9 cellular contexts compared by ENCODE assay signal in the genomic region with DNA sequence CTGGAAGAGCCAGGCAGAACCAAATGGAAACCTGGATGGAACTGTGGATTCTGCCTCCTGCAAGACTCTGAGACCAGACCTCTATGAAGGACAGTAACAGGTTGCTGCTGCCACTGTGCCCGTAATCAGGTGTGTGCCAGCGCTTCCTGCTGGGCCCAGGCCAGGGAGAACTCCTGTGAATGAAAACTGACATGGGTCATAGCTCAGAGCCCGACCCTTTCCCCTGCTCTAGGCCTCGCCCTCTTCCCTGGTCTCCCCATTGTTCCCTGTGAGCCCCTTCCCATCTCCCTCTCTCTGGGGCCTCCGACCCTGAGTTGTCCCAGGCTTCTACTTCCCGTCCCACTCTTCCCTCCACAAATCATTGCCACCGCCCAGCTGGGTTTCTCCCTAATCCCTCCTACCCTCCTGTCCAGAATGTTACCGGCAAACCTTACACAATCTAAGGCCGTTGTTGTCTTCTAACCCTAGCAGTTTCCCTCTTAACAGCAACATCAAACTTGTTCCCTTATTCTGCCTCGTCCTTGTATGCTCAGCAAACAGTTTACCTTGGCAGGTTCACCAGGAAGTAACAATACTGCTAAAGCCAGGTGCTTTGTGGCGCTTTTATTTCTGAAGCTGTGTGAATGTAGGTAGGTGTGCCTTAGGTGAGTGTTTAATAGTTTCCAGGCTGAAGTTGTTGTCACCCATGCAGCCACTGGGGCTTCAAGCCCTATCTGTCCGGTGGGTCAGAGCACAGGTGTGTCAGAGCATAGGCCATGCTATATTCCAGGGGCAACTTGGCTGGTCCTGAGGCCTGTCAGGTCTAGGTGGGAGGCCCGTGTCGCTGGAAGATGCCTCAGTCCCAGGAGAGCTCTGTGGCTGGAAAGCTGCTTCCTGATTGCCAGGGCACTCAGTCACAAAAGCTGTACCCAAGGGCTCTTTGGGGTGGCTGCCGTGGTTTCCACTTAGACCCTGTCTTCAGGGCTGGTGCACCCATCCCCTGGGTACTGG. TPM values are rescaled to one million over a fixed set of nuclear protein-coding genes. Genes with fewer than 3 reads are reported as not detected.
DNase-seq lines count a peak whose midpoint lies in the region; ATAC-seq and TF ChIP-seq lines count a peak whose summit lies in the region.
"Had no signal": no experiment of that assay in that cellular context is flagged by ENCODE, and none has a peak within 500 bp of the region (broad histone marks: within the 10 kb centered on the region; RNA-seq: fewer than 3 reads in every experiment).

No MANE protein-coding gene starts in this region.

- POLR2A ChIA-PET in CD4-positive, alpha-beta memory T cell (lab: Charles Lee; ENCODE audit: partially characterized antibody), result interaction anchor here (0.5 to 3.8 kb wide), 12 partner anchors 8 to 189 kb away, joined by 3 to 35 read pairs (median 6); a partner anchor contains a TSS

- ATAC-seq in left cardiac atrium, result no peak

- peak overlapping the region in 7 of 8 donors; percentile 22 to 59 (median 52) for H3K4me3 Mint-ChIP-seq in CD4-positive, alpha-beta memory T cell

- H3F3A ChIP-seq in Loucy (ENCODE audit: low read depth), result no peaks in the 10 kb centered on the region

- no peaks in the 10 kb centered on the region for H3K79me2 ChIP-seq in Loucy (ENCODE audit: insufficient read depth, low read length)

- peaks cover 0 to 3% (median 0%) of the 10 kb centered on the region in 8 donors for H3K9me3 Mint-ChIP-seq in CD4-positive, alpha-beta memory T cell

- H3K4me1 Mint-ChIP-seq in CD4-positive, alpha-beta memory T cell, result peaks cover 44 to 80% (median 66%) of the 10 kb centered on the region in 4 donors

- H3K36me3 Mint-ChIP-seq in CD4-positive, alpha-beta memory T cell, result no peaks in the 10 kb centered on the region

- no peaks in the 10 kb centered on the region for H3K9me3 ChIP-seq in CD4-positive, alpha-beta memory T cell (ENCODE audit: control insufficient read depth in 1 of 2, low read length in 2 of 2)
- H3K9me3 ChIP-seq in Loucy (ENCODE audit: insufficient read depth, low read depth, low read length) (no peaks in the 10 kb centered on the region), ascending aorta (no peaks in the 10 kb centered on the region)

- H3K4me1 ChIP-seq in CD4-positive, alpha-beta memory T cell (ENCODE audit: insufficient read depth, low read length), result peaks cover 65% of the 10 kb centered on the region
- H3K4me1 ChIP-seq in Loucy (ENCODE audit: insufficient read depth, low read length, poor library complexity, severe bottlenecking), result peaks cover 29% of the 10 kb centered on the region
- no peaks in the 10 kb centered on the region for H3K4me1 ChIP-seq in ascending aorta

- H3K9ac ChIP-seq in Loucy (ENCODE audit: low read depth, low read length, poor library complexity, severe bottlenecking), result peak overlapping the region; percentile 21

- no peaks in the 10 kb centered on the region for H3K27me3 ChIP-seq in CD4-positive, alpha-beta memory T cell (ENCODE audit: insufficient read depth, low read length)
- H3K27me3 ChIP-seq in Loucy (ENCODE audit: insufficient read depth, low read length, poor library complexity, severe bottlenecking) (no peaks in the 10 kb centered on the region), ascending aorta (no peaks in the 10 kb centered on the region)

- H3K4me3 ChIP-seq in CD4-positive, alpha-beta memory T cell (ENCODE audit: low read length in 2 of 2), result no peak overlapping the region
- H3K4me3 ChIP-seq in Loucy (ENCODE audit: low read length, poor library complexity, severe bottlenecking), result no peak overlapping the region
- H3K4me3 ChIP-seq in ascending aorta, result no peak overlapping the region

- H3K4me2 ChIP-seq in Loucy (ENCODE audit: low read depth, low read length, poor library complexity, severe bottlenecking), result peak overlapping the region; percentile 42

- TF ChIP-seq CTCF in Loucy (conservative IDR thresholded peaks at IDR 0.05; ENCODE audit: low read length) (no peak), VCaP (conservative IDR thresholded peaks at IDR 0.05) (no peak), ascending aorta (IDR thresholded peaks at IDR 0.05) (no peak)

- peak in 1 of 5 donors; percentile 6 for DNase-seq in CD4-positive, alpha-beta memory T cell
- peak; percentile 79 for DNase-seq in mesenteric fat pad (ENCODE audit: low spot score)
- DNase-seq in ascending aorta (ENCODE audit: low spot score in 2 of 2), result no peak
- DNase-seq in NOMO-1 treated with dmso at 0.1 percent for 144 hours (lab: John Stamatoyannopoulos, UW; ENCODE audit: unreplicated experiment), result no peak
- no peak for DNase-seq in NCI-H2171 (lab: John Stamatoyannopoulos, UW)
- DNase-seq in left cardiac atrium, result no peak

- CTCF ChIA-PET in CD4-positive, alpha-beta memory T cell (lab: Charles Lee; ENCODE audit: partially characterized antibody), result interaction anchor here (0.7 to 7.6 kb wide), 12 partner anchors 9 to 155 kb away, joined by 3 to 103 read pairs (median 4); a partner anchor contains a TSS

- H3K9me2 ChIP-seq in Loucy (replicated peaks; ENCODE audit: low read depth, low read length), result no peaks in the 10 kb centered on the region

- no peak overlapping the region for H2AFZ ChIP-seq in Loucy (ENCODE audit: low read length)

- peak overlapping the region; percentile 45 for H3K27ac ChIP-seq in CD4-positive, alpha-beta memory T cell (ENCODE audit: low read depth, low read length)
- H3K27ac ChIP-seq in VCaP (peak overlapping the region; percentile 95), ascending aorta (no peak overlapping the region)

- H3K36me3 ChIP-seq in CD4-positive, alpha-beta memory T cell (ENCODE audit: insufficient read depth, low read length), result no peaks in the 10 kb centered on the region
- no peaks in the 10 kb centered on the region for H3K36me3 ChIP-seq in Loucy (ENCODE audit: insufficient read depth, low read length)
- H3K36me3 ChIP-seq in ascending aorta, result no peaks in the 10 kb centered on the region

- no peaks in the 10 kb centered on the region for H4K20me1 ChIP-seq in Loucy (ENCODE audit: insufficient read depth, low read length, poor library complexity, severe bottlenecking)

- peak overlapping the region; percentile 90 to 99 (median 95) for H3K27ac Mint-ChIP-seq in CD4-positive, alpha-beta memory T cell

- H3K27me3 Mint-ChIP-seq in CD4-positive, alpha-beta memory T cell, result no peaks in the 10 kb centered on the region

- intact Hi-C loops in CD4-positive, alpha-beta memory T cell (cut with micrococcal nuclease), result loop anchor here (5.0 kb wide), 1 partner anchor 96 kb away; no protein-coding TSS in a partner anchor
- intact Hi-C loops in ascending aorta (cut with DNase I), result no loop called here
- intact Hi-C loops in left cardiac atrium (cut with DNase I), result no loop called here

RNA-seq across cellular contexts. Expression of a gene that starts 32.0 kb away (rescaled TPM):
- total RNA-seq in CD4-positive, alpha-beta memory T cell, result 1 to 10 TPM in 1 of 2 experiments, under 1 TPM in 1; 0.75 to 3.1 TPM
- polyA plus RNA-seq in CD4-positive, alpha-beta memory T cell, result under 1 TPM; 0.63 to 0.99 TPM
- 0.58 TPM for total RNA-seq in mesenteric fat pad
- not detected for total RNA-seq in ascending aorta
- 1 to 10 TPM; 1.3 to 2.2 TPM for total RNA-seq in left cardiac atrium
- total RNA-seq: glomerular endothelial cell had no signal

Comparison
In these comparisons a context has a peak if more than half of its experiments do, and no peak if none do; other contexts are left out.
1. H3K27ac ChIP-seq: peak in CD4-positive, alpha-beta memory T cell (single experiment) and VCaP (single experiment); none in ascending aorta (0 of 2).